1 cellular context compared by ENCODE assay signal in the genomic region with DNA sequence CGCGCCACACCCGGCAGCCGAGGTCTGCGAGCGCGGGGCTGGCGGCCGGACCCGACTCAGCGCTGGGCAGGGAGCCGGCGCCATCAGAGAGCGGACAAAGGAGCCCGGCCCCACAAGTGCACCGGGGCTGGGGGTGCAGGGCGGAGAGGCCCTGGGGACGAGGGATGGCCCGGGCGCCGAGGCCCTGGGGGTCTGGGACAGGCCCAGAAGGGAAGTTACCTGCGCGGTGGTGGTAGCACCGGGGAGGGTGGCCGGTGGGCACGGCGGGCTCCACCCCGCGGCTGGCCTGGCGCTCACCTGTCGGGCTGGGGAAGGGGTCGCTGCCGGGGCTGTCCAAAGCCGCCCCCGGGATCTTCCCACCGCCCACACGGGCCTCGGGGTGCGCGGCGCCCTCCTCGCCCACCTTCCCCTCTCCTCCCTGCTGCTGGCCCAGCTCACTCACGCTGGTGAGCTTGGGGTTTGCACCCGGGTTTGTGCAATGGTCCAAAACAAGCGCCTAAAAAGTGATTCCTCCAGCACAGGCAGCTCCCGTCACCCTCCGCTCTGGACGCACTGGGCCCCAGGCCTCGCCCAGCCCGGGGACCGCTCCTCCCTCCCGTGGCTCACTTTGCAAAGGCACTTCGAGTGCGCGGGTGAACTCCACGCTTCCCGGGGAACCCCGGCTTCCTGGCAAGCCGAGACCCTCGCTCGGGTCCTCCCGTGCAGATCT.
TF ChIP-seq lines count a peak whose summit lies in the region.

TSS of gene CTPS2 (minus strand) at position 554 of the 709 bp plus-strand sequence. CDS start 9,767 bp downstream, outside the sequence.

TF ChIP-seq in GM12878, 131 proteins besides CTCF, POLR2A, EP300 and RAD21 (continued from another document):
- TF ChIP-seq, protein P1, sequence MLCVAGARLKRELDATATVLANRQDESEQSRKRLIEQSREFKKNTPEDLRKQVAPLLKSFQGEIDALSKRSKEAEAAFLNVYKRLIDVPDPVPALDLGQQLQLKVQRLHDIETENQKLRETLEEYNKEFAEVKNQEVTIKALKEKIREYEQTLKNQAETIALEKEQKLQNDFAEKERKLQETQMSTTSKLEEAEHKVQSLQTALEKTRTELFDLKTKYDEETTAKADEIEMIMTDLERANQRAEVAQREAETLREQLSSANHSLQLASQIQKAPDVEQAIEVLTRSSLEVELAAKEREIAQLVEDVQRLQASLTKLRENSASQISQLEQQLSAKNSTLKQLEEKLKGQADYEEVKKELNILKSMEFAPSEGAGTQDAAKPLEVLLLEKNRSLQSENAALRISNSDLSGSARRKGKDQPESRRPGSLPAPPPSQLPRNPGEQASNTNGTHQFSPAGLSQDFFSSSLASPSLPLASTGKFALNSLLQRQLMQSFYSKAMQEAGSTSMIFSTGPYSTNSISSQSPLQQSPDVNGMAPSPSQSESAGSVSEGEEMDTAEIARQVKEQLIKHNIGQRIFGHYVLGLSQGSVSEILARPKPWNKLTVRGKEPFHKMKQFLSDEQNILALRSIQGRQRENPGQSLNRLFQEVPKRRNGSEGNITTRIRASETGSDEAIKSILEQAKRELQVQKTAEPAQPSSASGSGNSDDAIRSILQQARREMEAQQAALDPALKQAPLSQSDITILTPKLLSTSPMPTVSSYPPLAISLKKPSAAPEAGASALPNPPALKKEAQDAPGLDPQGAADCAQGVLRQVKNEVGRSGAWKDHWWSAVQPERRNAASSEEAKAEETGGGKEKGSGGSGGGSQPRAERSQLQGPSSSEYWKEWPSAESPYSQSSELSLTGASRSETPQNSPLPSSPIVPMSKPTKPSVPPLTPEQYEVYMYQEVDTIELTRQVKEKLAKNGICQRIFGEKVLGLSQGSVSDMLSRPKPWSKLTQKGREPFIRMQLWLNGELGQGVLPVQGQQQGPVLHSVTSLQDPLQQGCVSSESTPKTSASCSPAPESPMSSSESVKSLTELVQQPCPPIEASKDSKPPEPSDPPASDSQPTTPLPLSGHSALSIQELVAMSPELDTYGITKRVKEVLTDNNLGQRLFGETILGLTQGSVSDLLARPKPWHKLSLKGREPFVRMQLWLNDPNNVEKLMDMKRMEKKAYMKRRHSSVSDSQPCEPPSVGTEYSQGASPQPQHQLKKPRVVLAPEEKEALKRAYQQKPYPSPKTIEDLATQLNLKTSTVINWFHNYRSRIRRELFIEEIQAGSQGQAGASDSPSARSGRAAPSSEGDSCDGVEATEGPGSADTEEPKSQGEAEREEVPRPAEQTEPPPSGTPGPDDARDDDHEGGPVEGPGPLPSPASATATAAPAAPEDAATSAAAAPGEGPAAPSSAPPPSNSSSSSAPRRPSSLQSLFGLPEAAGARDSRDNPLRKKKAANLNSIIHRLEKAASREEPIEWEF (IDR thresholded peaks at IDR 0.05; ENCODE audit: insufficient replicate concordance, low read depth, low read length), result no peak
- TF ChIP-seq POLR2AphosphoS5 (IDR thresholded peaks at IDR 0.05; ENCODE audit: low read length) (peak; percentile 60; the same call in 1 of the 2 replicates), IKZF1 (conservative IDR thresholded peaks at IDR 0.05) (peak; percentile 50; the same call in 1 of the 2 replicates), PRDM15 (CRISPR knock-in tag; IDR thresholded peaks at IDR 0.05) (no peak), EED (IDR thresholded peaks at IDR 0.05; ENCODE audit: low read depth) (peak; percentile 38; the same call in 1 of the 2 replicates), SIX5 (IDR thresholded peaks at IDR 0.05; ENCODE audit: low read depth, low read length, severe bottlenecking) (no peak), TAF1 (IDR thresholded peaks at IDR 0.05; ENCODE audit: borderline replicate concordance, low read depth, low read length) (peak; percentile 90; the same call in 1 of the 2 replicates), YBX1 (IDR thresholded peaks at IDR 0.05) (no peak), SKIL (IDR thresholded peaks at IDR 0.05; ENCODE audit: low read depth, poor library complexity, severe bottlenecking) (no peak), NBN (IDR thresholded peaks at IDR 0.05) (0 out of 2 replicates have a peak, but pooled peaks have one; percentile 39), LARP7 (IDR thresholded peaks at IDR 0.05) (peak; percentile 43; the same call in 1 of the 2 replicates), YY1 (IDR thresholded peaks at IDR 0.05; ENCODE audit: low read depth, low read length) (0 out of 2 replicates have a peak, but pooled peaks have one; percentile 8)
- TF ChIP-seq, protein P2, sequence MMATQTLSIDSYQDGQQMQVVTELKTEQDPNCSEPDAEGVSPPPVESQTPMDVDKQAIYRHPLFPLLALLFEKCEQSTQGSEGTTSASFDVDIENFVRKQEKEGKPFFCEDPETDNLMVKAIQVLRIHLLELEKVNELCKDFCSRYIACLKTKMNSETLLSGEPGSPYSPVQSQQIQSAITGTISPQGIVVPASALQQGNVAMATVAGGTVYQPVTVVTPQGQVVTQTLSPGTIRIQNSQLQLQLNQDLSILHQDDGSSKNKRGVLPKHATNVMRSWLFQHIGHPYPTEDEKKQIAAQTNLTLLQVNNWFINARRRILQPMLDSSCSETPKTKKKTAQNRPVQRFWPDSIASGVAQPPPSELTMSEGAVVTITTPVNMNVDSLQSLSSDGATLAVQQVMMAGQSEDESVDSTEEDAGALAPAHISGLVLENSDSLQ (IDR thresholded peaks at IDR 0.05), result no peak
- TF ChIP-seq, protein P3, sequence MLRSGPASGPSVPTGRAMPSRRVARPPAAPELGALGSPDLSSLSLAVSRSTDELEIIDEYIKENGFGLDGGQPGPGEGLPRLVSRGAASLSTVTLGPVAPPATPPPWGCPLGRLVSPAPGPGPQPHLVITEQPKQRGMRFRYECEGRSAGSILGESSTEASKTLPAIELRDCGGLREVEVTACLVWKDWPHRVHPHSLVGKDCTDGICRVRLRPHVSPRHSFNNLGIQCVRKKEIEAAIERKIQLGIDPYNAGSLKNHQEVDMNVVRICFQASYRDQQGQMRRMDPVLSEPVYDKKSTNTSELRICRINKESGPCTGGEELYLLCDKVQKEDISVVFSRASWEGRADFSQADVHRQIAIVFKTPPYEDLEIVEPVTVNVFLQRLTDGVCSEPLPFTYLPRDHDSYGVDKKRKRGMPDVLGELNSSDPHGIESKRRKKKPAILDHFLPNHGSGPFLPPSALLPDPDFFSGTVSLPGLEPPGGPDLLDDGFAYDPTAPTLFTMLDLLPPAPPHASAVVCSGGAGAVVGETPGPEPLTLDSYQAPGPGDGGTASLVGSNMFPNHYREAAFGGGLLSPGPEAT (IDR thresholded peaks at IDR 0.05; ENCODE audit: low read depth), result 0 out of 2 replicates have a peak, but pooled peaks have one; percentile 36
